ENCODE assay signal across 1 cellular context in genomic region chr19:18007939-18008673, GRCh38.
TF ChIP-seq lines count a peak whose summit lies in the region.

ARRDC2 (plus strand) TSS chr19:18008170; CDS start chr19:18008311, 141 bp downstream.

TF ChIP-seq in K562, 482 proteins besides CTCF, POLR2A, EP300 and RAD21 (continued from another document):
- TF ChIP-seq ZBTB33 (CRISPR knock-in tag; IDR thresholded peaks at IDR 0.05) = peak; percentile 92
- TF ChIP-seq TEAD2 (tag; IDR thresholded peaks at IDR 0.05) = no peak
- TF ChIP-seq ZC3H8 (IDR thresholded peaks at IDR 0.05) = no peak
- peak; percentile 14 for TF ChIP-seq PCBP1 (IDR thresholded peaks at IDR 0.05; ENCODE audit: low read depth, low read length, poor library complexity, severe bottlenecking)
- TF ChIP-seq BDP1 (IDR thresholded peaks at IDR 0.05; ENCODE audit: insufficient read depth, insufficient read length) = no peak
- no peak for TF ChIP-seq SMARCA4 (IDR thresholded peaks at IDR 0.05)
- TF ChIP-seq NEUROD1 (IDR thresholded peaks at IDR 0.05; ENCODE audit: borderline replicate concordance, low read depth, low read length, partially characterized antibody) = no peak
- TF ChIP-seq MNT (conservative IDR thresholded peaks at IDR 0.05) = 0 out of 4 replicates have a peak, but pooled peaks of 1 of the 2 experiments have one; percentile 8
- TF ChIP-seq GTF2A2 (tag; IDR thresholded peaks at IDR 0.05) = no peak
- peak; percentile 57; the same call in 1 of the 2 replicates for TF ChIP-seq CREM (IDR thresholded peaks at IDR 0.05; ENCODE audit: low read depth)
- no peak for TF ChIP-seq NR4A1 (CRISPR knock-in tag; IDR thresholded peaks at IDR 0.05)
- TF ChIP-seq NR4A1 (tag; IDR thresholded peaks at IDR 0.05) = no peak
- no peak for TF ChIP-seq ZBTB43 (CRISPR knock-in tag; IDR thresholded peaks at IDR 0.05)
- TF ChIP-seq ATF6 (CRISPR knock-in tag; IDR thresholded peaks at IDR 0.05) = no peak
- TF ChIP-seq BRF1 (IDR thresholded peaks at IDR 0.05; ENCODE audit: borderline replicate concordance, extremely low read depth, insufficient read length) = no peak
- peak; percentile 43; the same call in 1 of the 2 replicates for TF ChIP-seq CREB1 (IDR thresholded peaks at IDR 0.05)
- TF ChIP-seq CREB1 (CRISPR knock-in tag; IDR thresholded peaks at IDR 0.05) = peak; percentile 44; the same call in 1 of the 2 replicates
- TF ChIP-seq NBN (IDR thresholded peaks at IDR 0.05; ENCODE audit: low read depth) = no peak
- TF ChIP-seq POLR2G (IDR thresholded peaks at IDR 0.05; ENCODE audit: low read depth, low read length) = peak; percentile 73
- TF ChIP-seq ZNF764 (CRISPR knock-in tag; IDR thresholded peaks at IDR 0.05; ENCODE audit: low read depth) = no peak
- TF ChIP-seq STAT5B (CRISPR knock-in tag; IDR thresholded peaks at IDR 0.05) = no peak
- no peak for TF ChIP-seq ZNF277 (CRISPR knock-in tag; IDR thresholded peaks at IDR 0.05; ENCODE audit: borderline replicate concordance)
- no peak for TF ChIP-seq ZNF561 (CRISPR knock-in tag; conservative IDR thresholded peaks at IDR 0.05)
- 0 out of 2 replicates have a peak, but pooled peaks have one; percentile 7 for TF ChIP-seq RB1 (IDR thresholded peaks at IDR 0.05; ENCODE audit: low read depth)
- TF ChIP-seq TCFL5 (CRISPR knock-in tag; conservative IDR thresholded peaks at IDR 0.05) = no peak
- TF ChIP-seq SP1 (CRISPR knock-in tag; IDR thresholded peaks at IDR 0.05) = peak; percentile 50; the same call in 1 of the 2 replicates
- TF ChIP-seq CCNT2 (IDR thresholded peaks at IDR 0.05; ENCODE audit: borderline replicate concordance, extremely low read depth, insufficient read length, low read depth, low read length) = peak; percentile 50
- peak; percentile 48 for TF ChIP-seq PRPF4 (IDR thresholded peaks at IDR 0.05; ENCODE audit: insufficient read depth, low read depth, low read length, poor library complexity, severe bottlenecking)
- TF ChIP-seq HOXB6 (CRISPR knock-in tag; IDR thresholded peaks at IDR 0.05; ENCODE audit: borderline replicate concordance) = no peak
- TF ChIP-seq RBFOX2 (IDR thresholded peaks at IDR 0.05; ENCODE audit: low read depth, low read length) = peak; percentile 29; the same call in 1 of the 2 replicates
- TF ChIP-seq MXI1 (IDR thresholded peaks at IDR 0.05; ENCODE audit: low read depth, low read length) = no peak
- TF ChIP-seq NCOR1 (IDR thresholded peaks at IDR 0.05) = no peak
- TF ChIP-seq CBX1 (IDR thresholded peaks at IDR 0.05; ENCODE audit: low read depth) = 0 out of 2 replicates have a peak, but pooled peaks have one; percentile 34
- TF ChIP-seq ZNF668 (CRISPR knock-in tag; IDR thresholded peaks at IDR 0.05) = no peak
- TF ChIP-seq VEZF1 (CRISPR knock-in tag; IDR thresholded peaks at IDR 0.05) = peak; percentile 48
- TF ChIP-seq GTF3C2 (IDR thresholded peaks at IDR 0.05; ENCODE audit: borderline replicate concordance, extremely low read depth, insufficient read length) = peak; percentile 76
- no peak for TF ChIP-seq NFIC (IDR thresholded peaks at IDR 0.05)
- TF ChIP-seq HMG20B (CRISPR knock-in tag; IDR thresholded peaks at IDR 0.05) = no peak
- TF ChIP-seq ILK (tag; IDR thresholded peaks at IDR 0.05; ENCODE audit: borderline replicate concordance, low read depth) = no peak
- TF ChIP-seq NRF1 (conservative IDR thresholded peaks at IDR 0.05 in 1 of 2, IDR thresholded peaks at IDR 0.05 in 1 of 2) = peak; percentile 83 to 86
